12 cellular contexts compared by ENCODE assay signal in the genomic region with DNA sequence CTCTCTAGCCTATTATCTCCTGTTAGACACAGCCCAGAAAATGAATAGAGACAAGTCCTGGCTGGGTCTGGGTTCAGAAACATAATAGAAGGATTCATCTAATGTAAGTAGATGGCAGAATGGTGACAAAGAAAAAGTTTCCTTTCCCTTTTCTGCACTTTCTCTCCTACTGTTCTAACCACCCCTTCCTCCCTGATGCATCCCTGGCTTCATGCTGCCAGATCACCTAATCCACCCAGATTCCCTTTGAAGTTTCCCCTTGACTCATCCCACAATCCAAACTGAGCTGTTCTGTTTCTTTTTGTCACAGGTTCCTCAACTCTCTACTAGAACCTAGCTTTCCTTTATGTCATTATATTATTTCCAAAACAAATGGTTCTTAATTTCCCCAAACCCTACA. TPM values are rescaled to one million over a fixed set of nuclear protein-coding genes. Genes with fewer than 3 reads are reported as not detected.
DNase-seq lines count a peak whose midpoint lies in the region; ATAC-seq and TF ChIP-seq lines count a peak whose summit lies in the region.
"Had no signal": no experiment of that assay in that cellular context is flagged by ENCODE, and none has a peak within 500 bp of the region (broad histone marks: within the 10 kb centered on the region; RNA-seq: fewer than 3 reads in every experiment).

No MANE protein-coding gene starts in this region.

- H2BK12ac ChIP-seq in H9 (ENCODE audit: insufficient read length, low read depth, low read length) = peak overlapping the region; percentile 31
- H2BK12ac ChIP-seq in trophoblast cell (ENCODE audit: low read length) = no peak overlapping the region

- H3K4ac ChIP-seq in H9 (ENCODE audit: low read depth, low read length) = no peak overlapping the region
- no peak overlapping the region for H3K4ac ChIP-seq in trophoblast cell (ENCODE audit: low read depth, low read length)

- H3K23me2 ChIP-seq in H9 (ENCODE audit: insufficient read length, low read depth, low read length, poor library complexity, severe bottlenecking) = no peaks in the 10 kb centered on the region

- intact Hi-C loops in A673 (cut with micrococcal nuclease; ENCODE audit: unreplicated experiment) = no loop called here

- H3K18ac ChIP-seq in H9 (ENCODE audit: insufficient read length, low read depth, low read length) (no peak overlapping the region), trophoblast cell (ENCODE audit: low read length) (no peak overlapping the region)

- H4K8ac ChIP-seq in H9 (replicated peaks; ENCODE audit: insufficient read length, low read depth, low read length) = no peak overlapping the region
- no peak overlapping the region for H4K8ac ChIP-seq in trophoblast cell (ENCODE audit: low read depth, low read length)

- H3K4me3 Mint-ChIP-seq in H9 = peak overlapping the region in 1 of 2 experiments; percentile 22; a peak in 1 of 5 replicates
- no peak overlapping the region for H3K4me3 Mint-ChIP-seq in endothelial cell (ENCODE audit: unreplicated experiment)

- H2BK15ac ChIP-seq in H9 (ENCODE audit: low read depth, low read length) = no peak overlapping the region

- H3K4me1 Mint-ChIP-seq in H9 (peaks cover 40 to 41% of the 10 kb centered on the region in 2 experiments), endothelial cell (ENCODE audit: unreplicated experiment) (peaks cover 13% of the 10 kb centered on the region)
- H3K4me1 Mint-ChIP-seq: brain had no signal

- H3K27ac ChIP-seq in H9 (ENCODE audit: insufficient read length, low read depth, low read length) (no peak overlapping the region), OCI-LY3 (ENCODE audit: low read length) (peak overlapping the region; percentile 96), trophoblast cell (ENCODE audit: low read depth, low read length) (no peak overlapping the region), A673 (ENCODE audit: low read depth, low read length, poor library complexity, severe bottlenecking) (no peak overlapping the region)

- H3K79me2 ChIP-seq in H9 (ENCODE audit: insufficient read depth, low read length) (no peaks in the 10 kb centered on the region), OCI-LY3 (ENCODE audit: low read length) (peaks cover 32% of the 10 kb centered on the region), trophoblast cell (ENCODE audit: control insufficient read depth, insufficient read depth, low read length, poor library complexity) (no peaks in the 10 kb centered on the region)

- H3K9me3 Mint-ChIP-seq in H9 (peaks cover 0 to 2% of the 10 kb centered on the region in 2 experiments; a peak in 1 of 5 replicates), endothelial cell (ENCODE audit: unreplicated experiment) (no peaks in the 10 kb centered on the region)

- H4K12ac ChIP-seq in trophoblast cell (ENCODE audit: low read depth, low read length) = no peak overlapping the region

- H3K36me3 ChIP-seq in OCI-LY3 (replicated peaks; ENCODE audit: low read depth, low read length) (no peaks in the 10 kb centered on the region), trophoblast cell (ENCODE audit: control insufficient read depth in 1 of 2, insufficient read depth in 2 of 2, low read length in 2 of 2) (no peaks in the 10 kb centered on the region), A673 (ENCODE audit: insufficient read depth, low read length, poor library complexity, severe bottlenecking) (no peaks in the 10 kb centered on the region)

- DNase-seq in H9 (no peak), endothelial cell (ENCODE audit: low spot score) (no peak), trophoblast cell (peak; percentile 5 to 24), A673 (ENCODE audit: low spot score) (no peak)
- no peak for DNase-seq in activated CD8-positive, alpha-beta memory T cell treated with anti-CD3 and anti-CD28 coated beads, Interleukin-2, amount 50 U/mL, for 4 hours
- DNase-seq: MV-4-11; stimulated activated CD8-positive, alpha-beta memory T cell treated with anti-CD3 and anti-CD28 coated beads, Interleukin-4, amount 100 ng/mL, for 48 hours; T-helper 9 cell had no signal

- H3K4me2 ChIP-seq in H9 (ENCODE audit: insufficient read depth, insufficient read length, low read length) (no peak overlapping the region), OCI-LY3 (ENCODE audit: low read length) (peak overlapping the region; percentile 72), trophoblast cell (ENCODE audit: low read length) (no peak overlapping the region)

- H3K27me3 Mint-ChIP-seq in H9 (ENCODE audit: low read depth) (no peaks in the 10 kb centered on the region), endothelial cell (ENCODE audit: unreplicated experiment) (peaks cover 1% of the 10 kb centered on the region)
- H3K27me3 Mint-ChIP-seq: brain had no signal

- H4K91ac ChIP-seq in H9 (ENCODE audit: insufficient read length, low read depth, low read length) (no peak overlapping the region), trophoblast cell (ENCODE audit: low read depth, low read length) (no peak overlapping the region)

- H3K4me3 ChIP-seq in OCI-LY3 (ENCODE audit: low read length) (peak overlapping the region; percentile 75; the same call in 1 of the 2 replicates), trophoblast cell (ENCODE audit: low read depth, low read length) (no peak overlapping the region), A673 (ENCODE audit: low read depth, low read length, poor library complexity, severe bottlenecking) (no peak overlapping the region)

- H3K9ac ChIP-seq in H9 (ENCODE audit: extremely low read depth, insufficient read length, low read length) (no peak overlapping the region), OCI-LY3 (ENCODE audit: low read length) (peak overlapping the region; percentile 69; the same call in 1 of the 2 replicates), trophoblast cell (ENCODE audit: low read length) (no peak overlapping the region)

- H3K27ac Mint-ChIP-seq in H9 = peak overlapping the region; percentile 37 to 100 (median 99); a peak in 4 of 7 replicates
- peak overlapping the region; percentile 37 for H3K27ac Mint-ChIP-seq in endothelial cell (ENCODE audit: unreplicated experiment)

- POLR2A ChIA-PET in A673 (lab: Charles Lee; ENCODE audit: low non-redundant PET) = no interaction called here

- no peak overlapping the region for H3K14ac ChIP-seq in H9 (ENCODE audit: insufficient read depth, low read length)
- H3K14ac ChIP-seq in trophoblast cell (ENCODE audit: low read length) = no peak overlapping the region

- H2BK120ac ChIP-seq in H9 (ENCODE audit: low read depth, low read length, poor library complexity, severe bottlenecking) (no peak overlapping the region), trophoblast cell (ENCODE audit: insufficient read depth, low read length, poor library complexity) (no peak overlapping the region)

- TF ChIP-seq CTCF in H9 (conservative IDR thresholded peaks at IDR 0.05) (no peak), OCI-LY3 (IDR thresholded peaks at IDR 0.05; ENCODE audit: low read depth, low read length) (no peak), endothelial cell (IDR thresholded peaks at IDR 0.05; ENCODE audit: unreplicated experiment) (no peak), A673 (conservative IDR thresholded peaks at IDR 0.05; ENCODE audit: low read depth, low read length) (no peak)

- H2AK5ac ChIP-seq in H9 (ENCODE audit: insufficient read length, low read length) = no peak overlapping the region
- H2AK5ac ChIP-seq in trophoblast cell (ENCODE audit: low read length) = no peak overlapping the region

- H2AFZ ChIP-seq in H9 (ENCODE audit: low read length) (no peak overlapping the region), OCI-LY3 (ENCODE audit: low read depth, low read length) (no peak overlapping the region), trophoblast cell (ENCODE audit: insufficient read depth, low read length, poor library complexity) (no peak overlapping the region)

- H3K79me1 ChIP-seq in H9 (ENCODE audit: insufficient read depth, low read depth, low read length, poor library complexity, severe bottlenecking) = no peaks in the 10 kb centered on the region
- peaks cover 2% of the 10 kb centered on the region for H3K79me1 ChIP-seq in trophoblast cell (ENCODE audit: low read length)

- BruUV-seq in A673 (replicated peaks; lab: Mats Ljungman, UMichigan) = no TSS peak

- no peak overlapping the region for H4K5ac ChIP-seq in H9 (ENCODE audit: insufficient read length, low read depth, low read length)

- H3K9me3 ChIP-seq in H9 (ENCODE audit: control insufficient read depth, low read depth, low read length) (no peaks in the 10 kb centered on the region), OCI-LY3 (ENCODE audit: insufficient read depth, low read length) (peaks cover 3% of the 10 kb centered on the region; the same call in 1 of the 2 replicates), trophoblast cell (ENCODE audit: insufficient read depth, low read depth, low read length) (no peaks in the 10 kb centered on the region), A673 (ENCODE audit: low read depth, low read length, poor library complexity, severe bottlenecking) (no peaks in the 10 kb centered on the region)

- ATAC-seq in GM18498 (IDR thresholded peaks at IDR 0.05; ENCODE audit: unreplicated experiment) (no peak), HG02798 (IDR thresholded peaks at IDR 0.05; ENCODE audit: poor library complexity, unreplicated experiment) (no peak)

- no peak overlapping the region for H3T11ph ChIP-seq in H9 (ENCODE audit: low read length)

- H2BK5ac ChIP-seq in H9 (ENCODE audit: insufficient read length, low read length) (no peak overlapping the region), trophoblast cell (ENCODE audit: low read depth, low read length, poor library complexity) (no peak overlapping the region)

- peaks cover 0 to 3% (median 3%) of the 10 kb centered on the region in 3 experiments; a peak in 3 of 7 replicates for H3K36me3 Mint-ChIP-seq in H9 (ENCODE audit: insufficient read depth in 1 of 3, low read depth in 3 of 3)
- H3K36me3 Mint-ChIP-seq in endothelial cell (ENCODE audit: low read depth, unreplicated experiment) = no peaks in the 10 kb centered on the region
- H3K36me3 Mint-ChIP-seq: brain had no signal

- H3K23ac ChIP-seq in H9 (ENCODE audit: insufficient read length, low read depth, low read length) (no peak overlapping the region), trophoblast cell (ENCODE audit: low read length) (no peak overlapping the region)

- H3K27me3 ChIP-seq in H9 (ENCODE audit: insufficient read depth, low read length) = no peaks in the 10 kb centered on the region
- no peaks in the 10 kb centered on the region for H3K27me3 ChIP-seq in OCI-LY3 (ENCODE audit: low read depth, low read length)
- H3K27me3 ChIP-seq in trophoblast cell (ENCODE audit: insufficient read depth, low read length) = no peaks in the 10 kb centered on the region
- no peaks in the 10 kb centered on the region for H3K27me3 ChIP-seq in A673 (replicated peaks; ENCODE audit: insufficient read depth, low read depth, low read length, poor library complexity)

- H4K20me1 ChIP-seq in H9 (ENCODE audit: control insufficient read depth, insufficient read depth, insufficient read length) = no peaks in the 10 kb centered on the region
- H4K20me1 ChIP-seq in OCI-LY3 (ENCODE audit: insufficient read depth, low read length) = no peaks in the 10 kb centered on the region

- no peak overlapping the region for H3K56ac ChIP-seq in H9 (ENCODE audit: insufficient read length, low read depth, low read length)

- no peak overlapping the region for H2BK20ac ChIP-seq in H9 (ENCODE audit: low read depth, low read length, poor library complexity, severe bottlenecking)

- CTCF ChIA-PET in A673 (lab: Charles Lee) = no interaction called here

- H3K4me1 ChIP-seq in H9 (ENCODE audit: insufficient read depth, low read length) (peaks cover 9% of the 10 kb centered on the region; the same call in 1 of the 2 replicates), OCI-LY3 (ENCODE audit: low read length) (peaks cover 71% of the 10 kb centered on the region), trophoblast cell (ENCODE audit: control insufficient read depth in 1 of 2, insufficient read depth in 2 of 2, low read length in 2 of 2) (peaks cover 2 to 5% of the 10 kb centered on the region in 2 experiments), A673 (ENCODE audit: insufficient read depth, low read length, poor library complexity, severe bottlenecking) (no peaks in the 10 kb centered on the region)

RNA-seq across cellular contexts. Expression of a gene that starts 1.1 kb away (rescaled TPM):
- 9.8 and 11.0 TPM in 2 replicates for total RNA-seq in H9 (2021)
- total RNA-seq in endothelial cell (ENCODE audit: unreplicated experiment) = 0.69 TPM
- 0.73 and 0.82 TPM in 2 replicates for polyA plus RNA-seq in trophoblast cell (2013)
- total RNA-seq in A673 (2021) = not detected in 2 replicates

Comparison
In these comparisons a context has a peak if more than half of its experiments do, and no peak if none do; other contexts are left out.
1. DNase-seq: peak in trophoblast cell (2 of 2); none in H9 (single experiment), endothelial cell (single experiment), A673 (single experiment) and activated CD8-positive, alpha-beta memory T cell treated with anti-CD3 and anti-CD28 coated beads, Interleukin-2, amount 50 U/mL, for 4 hours (single experiment).